ENCODE assay signal across 1 cellular context in genomic region chr5:132825824-132826391, GRCh38.
TF ChIP-seq lines count a peak whose summit lies in the region.

No MANE protein-coding gene starts in this region.

TF ChIP-seq in IMR-90, 13 proteins besides CTCF, POLR2A, EP300 and RAD21:
- TF ChIP-seq CHD1 (IDR thresholded peaks at IDR 0.05; ENCODE audit: low read depth, low read length) (no peak), FOS (IDR thresholded peaks at IDR 0.05; ENCODE audit: low read depth, low read length) (no peak), MAZ (IDR thresholded peaks at IDR 0.05; ENCODE audit: borderline replicate concordance, low read depth, low read length) (no peak), MXI1 (IDR thresholded peaks at IDR 0.05; ENCODE audit: borderline replicate concordance, low read depth, low read length) (no peak), RCOR1 (IDR thresholded peaks at IDR 0.05; ENCODE audit: insufficient replicate concordance, low read length) (no peak)
- TF ChIP-seq, protein P1, sequence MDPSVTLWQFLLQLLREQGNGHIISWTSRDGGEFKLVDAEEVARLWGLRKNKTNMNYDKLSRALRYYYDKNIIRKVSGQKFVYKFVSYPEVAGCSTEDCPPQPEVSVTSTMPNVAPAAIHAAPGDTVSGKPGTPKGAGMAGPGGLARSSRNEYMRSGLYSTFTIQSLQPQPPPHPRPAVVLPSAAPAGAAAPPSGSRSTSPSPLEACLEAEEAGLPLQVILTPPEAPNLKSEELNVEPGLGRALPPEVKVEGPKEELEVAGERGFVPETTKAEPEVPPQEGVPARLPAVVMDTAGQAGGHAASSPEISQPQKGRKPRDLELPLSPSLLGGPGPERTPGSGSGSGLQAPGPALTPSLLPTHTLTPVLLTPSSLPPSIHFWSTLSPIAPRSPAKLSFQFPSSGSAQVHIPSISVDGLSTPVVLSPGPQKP (IDR thresholded peaks at IDR 0.05; ENCODE audit: borderline replicate concordance, low read depth, low read length): no peak
- TF ChIP-seq, protein P2, sequence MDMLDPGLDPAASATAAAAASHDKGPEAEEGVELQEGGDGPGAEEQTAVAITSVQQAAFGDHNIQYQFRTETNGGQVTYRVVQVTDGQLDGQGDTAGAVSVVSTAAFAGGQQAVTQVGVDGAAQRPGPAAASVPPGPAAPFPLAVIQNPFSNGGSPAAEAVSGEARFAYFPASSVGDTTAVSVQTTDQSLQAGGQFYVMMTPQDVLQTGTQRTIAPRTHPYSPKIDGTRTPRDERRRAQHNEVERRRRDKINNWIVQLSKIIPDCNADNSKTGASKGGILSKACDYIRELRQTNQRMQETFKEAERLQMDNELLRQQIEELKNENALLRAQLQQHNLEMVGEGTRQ (IDR thresholded peaks at IDR 0.05; ENCODE audit: low read depth, low read length): no peak
TF ChIP-seq in IMR-90: peak in this region for 0.
